Comparison of ENCODE assay signal across 10 cellular contexts in the genomic region with DNA sequence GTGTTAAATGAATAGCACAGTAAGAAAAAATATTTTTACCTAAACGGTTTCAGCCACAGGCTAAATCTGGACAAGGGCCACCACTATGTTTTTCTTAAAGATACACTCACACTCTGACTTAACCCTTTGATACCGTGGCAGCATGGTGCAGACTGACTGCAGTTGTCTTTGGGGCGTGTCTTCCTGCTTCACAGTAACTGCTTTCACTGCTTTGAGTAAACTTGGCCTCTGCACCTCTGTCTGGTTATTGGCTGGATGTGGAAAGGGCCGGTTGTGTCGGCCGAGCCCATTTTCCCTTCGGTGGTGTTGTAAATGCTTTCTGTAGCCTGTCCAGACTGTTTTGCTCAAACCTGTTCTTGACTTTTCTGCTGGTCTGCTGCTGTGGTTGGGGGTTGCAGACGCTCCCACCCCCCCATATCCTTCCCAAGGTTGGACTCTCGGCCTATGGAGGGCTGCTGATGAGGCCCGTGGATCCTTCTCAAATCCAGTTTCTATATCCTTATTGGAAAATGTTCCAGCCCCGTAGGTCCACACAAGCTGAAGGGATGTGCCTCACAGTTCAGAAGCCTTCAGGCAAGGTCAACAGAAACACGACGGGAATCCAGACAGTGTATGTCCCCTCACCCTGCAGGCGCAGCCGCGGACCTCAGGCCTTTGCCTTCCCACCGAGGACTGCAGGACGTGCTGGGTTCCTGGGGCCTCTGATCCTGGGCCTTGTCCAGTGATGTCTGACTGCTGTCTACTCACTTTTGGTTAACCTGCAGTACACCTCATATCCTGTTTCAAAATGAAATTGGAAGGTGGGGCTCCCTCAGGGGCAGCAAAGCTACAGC.
A peak's percentile ranks its signal among the peaks of the same experiment; 100 is the strongest.
DNase-seq lines count a peak whose midpoint lies in the region; ATAC-seq and TF ChIP-seq lines count a peak whose summit lies in the region.
"Had no signal": no experiment of that assay in that cellular context is flagged by ENCODE, and none has a peak within 500 bp of the region (broad histone marks: within the 10 kb centered on the region; RNA-seq: fewer than 3 reads in every experiment).

No MANE protein-coding gene starts in this region.

- no peak overlapping the region for H3K9ac ChIP-seq in liver (ENCODE audit: low read depth in 1 of 2, low read length in 2 of 2)
- H3K9ac ChIP-seq: BLaER1 treated with 17β-estradiol and CSF1 and Interleukin-3, amounts not matched to agents 10 nM and 100 nM had no signal

- H3K27ac ChIP-seq in body of pancreas: peak overlapping the region; percentile 39 to 84 (median 76)
- peak overlapping the region; percentile 54 to 59 for H3K27ac ChIP-seq in liver (ENCODE audit: low read depth in 1 of 2, low read length in 2 of 2)
- H3K27ac ChIP-seq: BLaER1 treated with 17β-estradiol and CSF1 and Interleukin-3, amounts not matched to agents 10 nM and 100 nM had no signal

- intact Hi-C loops in body of pancreas (cut with DNase I): no loop called here

- H3K27me3 ChIP-seq in body of pancreas (no peaks in the 10 kb centered on the region), liver (ENCODE audit: control insufficient read depth in 4 of 4, insufficient read depth in 4 of 4, low read length in 3 of 4) (no peaks in the 10 kb centered on the region)
- H3K27me3 ChIP-seq: BLaER1 treated with 17β-estradiol and CSF1 and Interleukin-3, amounts not matched to agents 10 nM and 100 nM had no signal

- no peaks in the 10 kb centered on the region for H3K9me3 ChIP-seq in body of pancreas
- H3K9me3 ChIP-seq in liver (ENCODE audit: control insufficient read depth in 4 of 4, low read length in 3 of 4): no peaks in the 10 kb centered on the region
- H3K9me3 ChIP-seq: BLaER1 treated with 17β-estradiol and CSF1 and Interleukin-3, amounts not matched to agents 10 nM and 100 nM had no signal

- no peak for TF ChIP-seq POLR2A in body of pancreas (IDR thresholded peaks at IDR 0.05)

- peak; percentile 52 to 66 for TF ChIP-seq RAD21 in liver (IDR thresholded peaks at IDR 0.05)

- no peak overlapping the region for H3K4me3 ChIP-seq in body of pancreas
- H3K4me3 ChIP-seq in liver (ENCODE audit: low read depth in 1 of 3, low read length in 3 of 3): peak overlapping the region in 2 of 3 donors; percentile 7 to 24
- H3K4me3 ChIP-seq: BLaER1 treated with 17β-estradiol and CSF1 and Interleukin-3, amounts not matched to agents 10 nM and 100 nM had no signal

- WGBS in body of pancreas, 2 donors: 45 to 46% methylated on average over 12 to 18 of the region's 18 CpGs
- WGBS in liver: 29% methylated on average over 18 of the region's 18 CpGs

- H3K4me1 ChIP-seq in body of pancreas: peaks cover 45% of the 10 kb centered on the region
- peaks cover 12 to 46% (median 35%) of the 10 kb centered on the region in 4 donors for H3K4me1 ChIP-seq in liver (ENCODE audit: control insufficient read depth in 4 of 4, insufficient read depth in 4 of 4, low read length in 3 of 4)

- H3K36me3 ChIP-seq in body of pancreas (replicated peaks in 1 of 2; ENCODE audit: insufficient read depth in 1 of 2, low read depth in 2 of 2) (no peaks in the 10 kb centered on the region), liver (ENCODE audit: control insufficient read depth in 4 of 4, insufficient read depth in 3 of 4, low read depth in 1 of 4, low read length in 3 of 4) (no peaks in the 10 kb centered on the region)

- TF ChIP-seq CTCF in GM10266 (IDR thresholded peaks at IDR 0.05; ENCODE audit: control insufficient read depth, insufficient read depth, low read depth, missing control alignments) (no peak), body of pancreas (IDR thresholded peaks at IDR 0.05) (no peak), liver (IDR thresholded peaks at IDR 0.05; ENCODE audit: low read depth, low read length, missing input control) (no peak)

- DNase-seq in GM10266 (ENCODE audit: extremely low spot score): peak; percentile 16
- peak; percentile 34 to 54 (median 48) for DNase-seq in body of pancreas
- DNase-seq in NCI-H128 (lab: John Stamatoyannopoulos, UW; ENCODE audit: unreplicated experiment): no peak
- no peak for DNase-seq in stimulated activated CD4-positive, alpha-beta T cell treated with anti-CD3 and anti-CD28 coated beads, Interleukin-2, amount 100 ng/mL, for 24 hours
- DNase-seq in activated T-cell treated with anti-CD3 and anti-CD28 coated beads for 4 hours: no peak
- DNase-seq in NCI-H82 (lab: John Stamatoyannopoulos, UW): no peak
- DNase-seq: stimulated activated CD4-positive, alpha-beta T cell treated with anti-CD3 and anti-CD28 coated beads, Interleukin-1b, Interleukin-23, amount 100 ng/mL, for 48 hours had no signal

- ATAC-seq in HG02610 (IDR thresholded peaks at IDR 0.05; ENCODE audit: unreplicated experiment) (peak; percentile 94), body of pancreas (peak; percentile 34)

TF ChIP-seq in liver, 16 proteins besides CTCF, POLR2A, EP300 and RAD21:
- TF ChIP-seq SP1 (IDR thresholded peaks at IDR 0.05): peak; percentile 69
- peak; percentile 69 to 70 for TF ChIP-seq RXRA (IDR thresholded peaks at IDR 0.05)
- TF ChIP-seq, protein P1, sequence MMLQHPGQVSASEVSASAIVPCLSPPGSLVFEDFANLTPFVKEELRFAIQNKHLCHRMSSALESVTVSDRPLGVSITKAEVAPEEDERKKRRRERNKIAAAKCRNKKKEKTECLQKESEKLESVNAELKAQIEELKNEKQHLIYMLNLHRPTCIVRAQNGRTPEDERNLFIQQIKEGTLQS (IDR thresholded peaks at IDR 0.05): no peak
- peak; percentile 76 to 85 for TF ChIP-seq HNF4A (conservative IDR thresholded peaks at IDR 0.05)
- TF ChIP-seq FOXA2 (IDR thresholded peaks at IDR 0.05): peak; percentile 75
- peak; percentile 62 for TF ChIP-seq HNF4G (IDR thresholded peaks at IDR 0.05)
- peak; percentile 65 for TF ChIP-seq FOXA1 (IDR thresholded peaks at IDR 0.05)
- TF ChIP-seq, protein P2, sequence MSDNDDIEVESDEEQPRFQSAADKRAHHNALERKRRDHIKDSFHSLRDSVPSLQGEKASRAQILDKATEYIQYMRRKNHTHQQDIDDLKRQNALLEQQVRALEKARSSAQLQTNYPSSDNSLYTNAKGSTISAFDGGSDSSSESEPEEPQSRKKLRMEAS (IDR thresholded peaks at IDR 0.05): peak; percentile 69
- TF ChIP-seq, protein P3, sequence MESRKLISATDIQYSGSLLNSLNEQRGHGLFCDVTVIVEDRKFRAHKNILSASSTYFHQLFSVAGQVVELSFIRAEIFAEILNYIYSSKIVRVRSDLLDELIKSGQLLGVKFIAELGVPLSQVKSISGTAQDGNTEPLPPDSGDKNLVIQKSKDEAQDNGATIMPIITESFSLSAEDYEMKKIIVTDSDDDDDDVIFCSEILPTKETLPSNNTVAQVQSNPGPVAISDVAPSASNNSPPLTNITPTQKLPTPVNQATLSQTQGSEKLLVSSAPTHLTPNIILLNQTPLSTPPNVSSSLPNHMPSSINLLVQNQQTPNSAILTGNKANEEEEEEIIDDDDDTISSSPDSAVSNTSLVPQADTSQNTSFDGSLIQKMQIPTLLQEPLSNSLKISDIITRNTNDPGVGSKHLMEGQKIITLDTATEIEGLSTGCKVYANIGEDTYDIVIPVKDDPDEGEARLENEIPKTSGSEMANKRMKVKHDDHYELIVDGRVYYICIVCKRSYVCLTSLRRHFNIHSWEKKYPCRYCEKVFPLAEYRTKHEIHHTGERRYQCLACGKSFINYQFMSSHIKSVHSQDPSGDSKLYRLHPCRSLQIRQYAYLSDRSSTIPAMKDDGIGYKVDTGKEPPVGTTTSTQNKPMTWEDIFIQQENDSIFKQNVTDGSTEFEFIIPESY (IDR thresholded peaks at IDR 0.05): no peak
- TF ChIP-seq TAF1 (conservative IDR thresholded peaks at IDR 0.05): no peak
- TF ChIP-seq GABPA (IDR thresholded peaks at IDR 0.05 in 1 of 2, conservative IDR thresholded peaks at IDR 0.05 in 1 of 2): no peak
- peak; percentile 73 for TF ChIP-seq NR2F2 (IDR thresholded peaks at IDR 0.05)
- TF ChIP-seq YY1 (IDR thresholded peaks at IDR 0.05): peak; percentile 69
- peak in 1 of 2 donors; percentile 63 for TF ChIP-seq EGR1 (IDR thresholded peaks at IDR 0.05; ENCODE audit: low read depth in 2 of 2)
- TF ChIP-seq, protein P4, sequence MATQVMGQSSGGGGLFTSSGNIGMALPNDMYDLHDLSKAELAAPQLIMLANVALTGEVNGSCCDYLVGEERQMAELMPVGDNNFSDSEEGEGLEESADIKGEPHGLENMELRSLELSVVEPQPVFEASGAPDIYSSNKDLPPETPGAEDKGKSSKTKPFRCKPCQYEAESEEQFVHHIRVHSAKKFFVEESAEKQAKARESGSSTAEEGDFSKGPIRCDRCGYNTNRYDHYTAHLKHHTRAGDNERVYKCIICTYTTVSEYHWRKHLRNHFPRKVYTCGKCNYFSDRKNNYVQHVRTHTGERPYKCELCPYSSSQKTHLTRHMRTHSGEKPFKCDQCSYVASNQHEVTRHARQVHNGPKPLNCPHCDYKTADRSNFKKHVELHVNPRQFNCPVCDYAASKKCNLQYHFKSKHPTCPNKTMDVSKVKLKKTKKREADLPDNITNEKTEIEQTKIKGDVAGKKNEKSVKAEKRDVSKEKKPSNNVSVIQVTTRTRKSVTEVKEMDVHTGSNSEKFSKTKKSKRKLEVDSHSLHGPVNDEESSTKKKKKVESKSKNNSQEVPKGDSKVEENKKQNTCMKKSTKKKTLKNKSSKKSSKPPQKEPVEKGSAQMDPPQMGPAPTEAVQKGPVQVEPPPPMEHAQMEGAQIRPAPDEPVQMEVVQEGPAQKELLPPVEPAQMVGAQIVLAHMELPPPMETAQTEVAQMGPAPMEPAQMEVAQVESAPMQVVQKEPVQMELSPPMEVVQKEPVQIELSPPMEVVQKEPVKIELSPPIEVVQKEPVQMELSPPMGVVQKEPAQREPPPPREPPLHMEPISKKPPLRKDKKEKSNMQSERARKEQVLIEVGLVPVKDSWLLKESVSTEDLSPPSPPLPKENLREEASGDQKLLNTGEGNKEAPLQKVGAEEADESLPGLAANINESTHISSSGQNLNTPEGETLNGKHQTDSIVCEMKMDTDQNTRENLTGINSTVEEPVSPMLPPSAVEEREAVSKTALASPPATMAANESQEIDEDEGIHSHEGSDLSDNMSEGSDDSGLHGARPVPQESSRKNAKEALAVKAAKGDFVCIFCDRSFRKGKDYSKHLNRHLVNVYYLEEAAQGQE (IDR thresholded peaks at IDR 0.05): peak; percentile 39
- peak in 1 of 2 donors; percentile 34 for TF ChIP-seq JUND (IDR thresholded peaks at IDR 0.05)

Comparison
In these comparisons a context has a peak if more than half of its experiments do, and no peak if none do; other contexts are left out.
1. DNase-seq: peak in GM10266 (single experiment) and body of pancreas (4 of 4); none in NCI-H128 (single experiment), stimulated activated CD4-positive, alpha-beta T cell treated with anti-CD3 and anti-CD28 coated beads, Interleukin-2, amount 100 ng/mL, for 24 hours (0 of 2), activated T-cell treated with anti-CD3 and anti-CD28 coated beads for 4 hours (single experiment) and NCI-H82 (single experiment).
2. H3K4me3 ChIP-seq: peak in liver (2 of 3); none in body of pancreas (0 of 2).